ENCODE assay signal across 11 cellular contexts in the genomic region with DNA sequence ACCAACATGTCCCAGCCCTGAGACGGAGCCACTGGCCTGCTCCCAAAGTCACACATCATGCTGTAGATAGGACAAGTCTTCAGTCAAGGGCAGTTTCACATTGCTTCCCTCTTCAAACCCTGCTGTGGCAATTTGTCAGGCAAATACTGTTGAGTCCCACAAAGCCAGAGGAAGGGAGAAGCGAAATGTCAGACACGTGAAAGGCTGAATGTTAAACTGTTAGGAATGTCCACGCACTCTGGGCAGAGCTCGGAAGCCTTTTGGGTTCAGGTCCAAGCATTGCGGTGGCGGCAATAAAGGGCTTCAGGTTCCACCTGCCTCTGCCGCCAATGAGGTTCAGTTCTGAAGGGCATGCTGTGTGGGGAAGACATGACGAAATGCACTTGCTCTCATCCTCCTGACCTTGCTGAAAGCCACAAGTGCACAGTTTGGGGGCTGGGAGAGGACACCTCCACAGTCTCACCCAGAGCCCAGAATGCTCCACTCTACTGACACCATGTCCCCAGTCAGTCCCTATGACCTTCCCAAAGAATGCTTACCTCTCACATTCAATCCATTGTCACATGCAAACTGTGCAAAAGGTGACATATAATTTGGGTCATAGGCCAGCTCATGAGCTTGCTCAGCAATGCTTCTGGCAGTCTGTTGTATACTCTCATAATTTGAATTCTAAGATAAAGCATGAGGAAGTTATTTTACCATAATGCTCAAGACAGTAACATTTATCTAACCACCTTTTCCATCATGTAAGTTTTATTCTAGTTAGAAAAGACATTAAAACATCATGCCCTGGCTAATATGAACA. TPM values are rescaled to one million over a fixed set of nuclear protein-coding genes. Genes with fewer than 3 reads are reported as not detected.
DNase-seq lines count a peak whose midpoint lies in the region; ATAC-seq and TF ChIP-seq lines count a peak whose summit lies in the region.
"Had no signal": no experiment of that assay in that cellular context is flagged by ENCODE, and none has a peak within 500 bp of the region (broad histone marks: within the 10 kb centered on the region; RNA-seq: fewer than 3 reads in every experiment).

No MANE protein-coding gene starts in this region.

- H4K8ac ChIP-seq in neuronal stem cell (ENCODE audit: low read depth, low read length): no peak overlapping the region

- H2BK12ac ChIP-seq in neuronal stem cell (ENCODE audit: low read length): no peak overlapping the region

- no peak overlapping the region for H3K14ac ChIP-seq in neuronal stem cell (ENCODE audit: low read length)

- TF ChIP-seq CTCF in AG04450 (IDR thresholded peaks at IDR 0.05; ENCODE audit: low read depth, low read length): no peak
- TF ChIP-seq CTCF in esophagus squamous epithelium (IDR thresholded peaks at IDR 0.05): no peak

- no peak overlapping the region for H3K18ac ChIP-seq in neuronal stem cell (ENCODE audit: low read length)

- H3K36me3 ChIP-seq in esophagus squamous epithelium (peaks cover 0 to 49% (median 5%) of the 10 kb centered on the region in 3 donors), neuronal stem cell (replicated peaks in 1 of 2; ENCODE audit: control insufficient read depth in 2 of 2, insufficient read depth in 2 of 2, low read length in 2 of 2) (peaks cover 9 to 56% of the 10 kb centered on the region in 2 donors), MG63 (peaks cover 32% of the 10 kb centered on the region)

- intact Hi-C loops in esophagus squamous epithelium (cut with DNase I): no loop called here

- H3K4ac ChIP-seq in neuronal stem cell (ENCODE audit: low read length): no peak overlapping the region

- H4K91ac ChIP-seq in neuronal stem cell (ENCODE audit: low read depth, low read length, poor library complexity): no peak overlapping the region

- no peaks in the 10 kb centered on the region for H3K27me3 ChIP-seq in AG04450 (ENCODE audit: control insufficient read depth, insufficient read depth, low read length)
- H3K27me3 ChIP-seq in esophagus squamous epithelium: no peaks in the 10 kb centered on the region
- no peaks in the 10 kb centered on the region for H3K27me3 ChIP-seq in neuronal stem cell (ENCODE audit: control insufficient read depth in 3 of 3, insufficient read depth in 3 of 3, low read depth in 1 of 3, low read length in 3 of 3)
- H3K27me3 ChIP-seq in MG63: no peaks in the 10 kb centered on the region
- H3K27me3 ChIP-seq: dorsolateral prefrontal cortex had no signal

- no peak overlapping the region for H3K4me2 ChIP-seq in neuronal stem cell (ENCODE audit: insufficient read depth, low read length, poor library complexity, severe bottlenecking)

- H3K4me1 ChIP-seq in esophagus squamous epithelium: peaks cover 15 to 90% (median 46%) of the 10 kb centered on the region in 3 donors
- H3K4me1 ChIP-seq in neuronal stem cell (ENCODE audit: control insufficient read depth in 2 of 2, insufficient read depth in 1 of 2, low read depth in 1 of 2, low read length in 2 of 2): no peaks in the 10 kb centered on the region

- no peaks in the 10 kb centered on the region for H3K79me1 ChIP-seq in neuronal stem cell (ENCODE audit: low read depth, low read length)

- H2AFZ ChIP-seq in neuronal stem cell (ENCODE audit: low read length): no peak overlapping the region

- H3K9ac ChIP-seq in neuronal stem cell (ENCODE audit: low read depth, low read length, poor library complexity): peak overlapping the region; percentile 50

- H3K4me3 ChIP-seq in AG04450 (ENCODE audit: low read depth, low read length) (no peak overlapping the region), esophagus squamous epithelium (peak overlapping the region in 1 of 4 donors; percentile 10), neuronal stem cell (ENCODE audit: low read length in 2 of 2) (no peak overlapping the region), MG63 (no peak overlapping the region)
- H3K4me3 ChIP-seq: dorsolateral prefrontal cortex had no signal

- ATAC-seq in HG03108 (IDR thresholded peaks at IDR 0.05; ENCODE audit: unreplicated experiment): no peak
- no peak for ATAC-seq in GM19035 (IDR thresholded peaks at IDR 0.05; ENCODE audit: unreplicated experiment)

- no peak overlapping the region for H3K23ac ChIP-seq in neuronal stem cell (ENCODE audit: low read depth, low read length, poor library complexity)

- H3K27ac ChIP-seq in AG04450 (ENCODE audit: low read depth, low read length) (peak overlapping the region; percentile 2), esophagus squamous epithelium (peak overlapping the region; percentile 72 to 86 (median 80)), neuronal stem cell (replicated peaks; ENCODE audit: low read length) (no peak overlapping the region)
- H3K27ac ChIP-seq: dorsolateral prefrontal cortex had no signal

- POLR2A ChIA-PET in AG04450 (lab: Yijun Ruan, JAX): no interaction called here

- no peak overlapping the region for H2AK5ac ChIP-seq in neuronal stem cell (ENCODE audit: low read depth, low read length)

- H3K9me3 ChIP-seq in AG04450 (ENCODE audit: control insufficient read depth, insufficient read depth, low read length) (no peaks in the 10 kb centered on the region), esophagus squamous epithelium (no peaks in the 10 kb centered on the region), neuronal stem cell (replicated peaks in 1 of 2; ENCODE audit: control insufficient read depth in 2 of 2, insufficient read depth in 1 of 2, low read depth in 1 of 2, low read length in 2 of 2) (no peaks in the 10 kb centered on the region), MG63 (no peaks in the 10 kb centered on the region)

- no peak overlapping the region for H2BK15ac ChIP-seq in neuronal stem cell (ENCODE audit: low read length)

- TF ChIP-seq POLR2A in esophagus squamous epithelium (IDR thresholded peaks at IDR 0.05): no peak

- H2BK120ac ChIP-seq in neuronal stem cell (ENCODE audit: low read depth, low read length): no peak overlapping the region

- DNase-seq in AG04450 (ENCODE audit: low read depth, low spot score): no peak
- DNase-seq in NCI-H2196 (lab: John Stamatoyannopoulos, UW; ENCODE audit: unreplicated experiment): peak; percentile 88
- DNase-seq in esophagus squamous epithelium (lab: John Stamatoyannopoulos, UW): no peak
- DNase-seq in neuronal stem cell (ENCODE audit: low spot score): no peak
- DNase-seq in MG63: no peak
- no peak for DNase-seq in activated effector memory CD4-positive, alpha-beta T cell treated with anti-CD3 and anti-CD28 coated beads, Interleukin-2, amount 50 U/mL, for 16 hours
- DNase-seq: dorsolateral prefrontal cortex, NCI-H1048, RPMI8226 had no signal

- CTCF ChIA-PET in AG04450 (lab: Charles Lee): interaction anchor here (0.7 to 1.4 kb wide), 2 partner anchors 25 to 65 kb away, joined by 3 read pairs; no protein-coding TSS in a partner anchor

- 15 to 72% methylated on average over 5 to 9 of the region's 9 CpGs for WGBS in esophagus squamous epithelium, 2 donors
- no CpG with 5 or more reads among the region's 9 CpGs for WGBS in neuronal stem cell (ENCODE audit: extremely low coverage in 2 of 2, insufficient read length in 2 of 2, insufficient replicate concordance in 1 of 2), 2 donors

- H2BK5ac ChIP-seq in neuronal stem cell (ENCODE audit: low read length): no peak overlapping the region

RNA-seq across cellular contexts. Expression of gene RAD9B, which starts 35.7 kb away (rescaled TPM):
- 0.07 and 0.26 TPM in 2 replicates for polyA plus RNA-seq in AG04450 (2011; rRNA removed)
- polyA minus RNA-seq in AG04450 (2011; rRNA and poly(A)+ RNA removed): 0.17 TPM in 1 of 2 replicates, not detected in the other
- under 1 TPM in 3 of 4 donors, not detected in 1; 0.23 to 0.76 (median 0.40) TPM for total RNA-seq in esophagus squamous epithelium
- polyA plus RNA-seq in neuronal stem cell (2013, experiment 1 of 2): 0.17 TPM
- 0.12 TPM for polyA plus RNA-seq in neuronal stem cell (2013, experiment 2 of 2)
- 0.25 and 2.0 TPM in 2 replicates for total RNA-seq in MG63 (2014; rRNA removed; shearing (Covaris generic); ENCODE audit: low replicate concordance)

RNA-seq across cellular contexts. Expression of gene VPS29, which starts 35.9 kb away (rescaled TPM):
- polyA plus RNA-seq in AG04450 (2011; rRNA removed): 135 and 170 TPM in 2 replicates
- polyA minus RNA-seq in AG04450 (2011; rRNA and poly(A)+ RNA removed): 26.2 and 38.4 TPM in 2 replicates
- 100 to 1,000 TPM in 2 of 4 donors, 10 to 100 TPM in 2; 66.9 to 146 (median 110) TPM for total RNA-seq in esophagus squamous epithelium
- 67.4 TPM for polyA plus RNA-seq in neuronal stem cell (2013, experiment 1 of 2)
- 69.2 TPM for polyA plus RNA-seq in neuronal stem cell (2013, experiment 2 of 2)
- total RNA-seq in MG63 (2014; rRNA removed; shearing (Covaris generic); ENCODE audit: low replicate concordance): 33.5 and 59.1 TPM in 2 replicates

RNA-seq across cellular contexts. Expression of gene PPTC7, which starts 45.3 kb away (rescaled TPM):
- 9.3 and 11.4 TPM in 2 replicates for polyA plus RNA-seq in AG04450 (2011; rRNA removed)
- 11.7 and 15.8 TPM in 2 replicates for polyA minus RNA-seq in AG04450 (2011; rRNA and poly(A)+ RNA removed)
- 10 to 100 TPM; 14.8 to 30.5 (median 19.2) TPM for total RNA-seq in esophagus squamous epithelium
- 10.5 TPM for polyA plus RNA-seq in neuronal stem cell (2013, experiment 1 of 2)
- polyA plus RNA-seq in neuronal stem cell (2013, experiment 2 of 2): 10.4 TPM
- 4.4 and 11.0 TPM in 2 replicates for total RNA-seq in MG63 (2014; rRNA removed; shearing (Covaris generic); ENCODE audit: low replicate concordance)
